In genomic region chrX:112698946-112699345, GRCh38 we compare ENCODE assay signal across 26 cellular contexts. TPM values are rescaled to one million over a fixed set of nuclear protein-coding genes. Genes with fewer than 3 reads are reported as not detected.
"Had no signal": no experiment of that assay in that cellular context is flagged by ENCODE, and none has a peak within 500 bp of the region (broad histone marks: within the 10 kb centered on the region; RNA-seq: fewer than 3 reads in every experiment).

No MANE protein-coding gene starts in this region.

- DNase-seq: colonic mucosa; cortex of kidney; dermis blood vessel endothelial cell; dorsolateral prefrontal cortex; effector CD4-positive, alpha-beta T cell; effector CD8-positive, alpha-beta T cell; effector memory CD4-positive, alpha-beta T cell; effector memory CD8-positive, alpha-beta T cell; endodermal cell; erythroblast; esophagus squamous epithelium; foreskin fibroblast; foreskin keratinocyte; gastrocnemius medialis; glutamatergic neuron; head of caudate nucleus; heart left ventricle; heart right ventricle had no signal

- H3K27ac Mint-ChIP-seq: dendritic cell treated with granulocyte-macrophage colony-stimulating factor and Interleukin-4, amounts not matched to agents 40 ng/mL and 50 ng/mL, for 4 days; effector memory CD8-positive, alpha-beta T cell; endodermal cell had no signal

- H3K4me3 Mint-ChIP-seq: dendritic cell treated with granulocyte-macrophage colony-stimulating factor and Interleukin-4, amounts not matched to agents 40 ng/mL and 50 ng/mL, for 4 days; effector memory CD8-positive, alpha-beta T cell; endodermal cell had no signal

- H3K9me3 Mint-ChIP-seq: effector memory CD8-positive, alpha-beta T cell had no signal

- ATAC-seq: effector memory CD8-positive, alpha-beta T cell; esophagus mucosa; foreskin keratinocyte; gastrocnemius medialis; gastroesophageal sphincter; heart left ventricle; heart right ventricle had no signal

- H3K27me3 Mint-ChIP-seq: dendritic cell treated with granulocyte-macrophage colony-stimulating factor and Interleukin-4, amounts not matched to agents 40 ng/mL and 50 ng/mL, for 4 days had no signal

- H3K4me1 Mint-ChIP-seq: endodermal cell had no signal

RNA-seq across cellular contexts. Expression of gene LHFPL1, which starts 19.2 kb away (rescaled TPM):
- total RNA-seq: colonic mucosa, endothelial cell of umbilical vein, epithelial cell of proximal tubule, esophagus muscularis mucosa, fibroblast of lung, glomerular endothelial cell had no signal
- polyA plus RNA-seq: endothelial cell of umbilical vein had no signal
